Comparison of ENCODE assay signal across 2 cellular contexts in the genomic region with DNA sequence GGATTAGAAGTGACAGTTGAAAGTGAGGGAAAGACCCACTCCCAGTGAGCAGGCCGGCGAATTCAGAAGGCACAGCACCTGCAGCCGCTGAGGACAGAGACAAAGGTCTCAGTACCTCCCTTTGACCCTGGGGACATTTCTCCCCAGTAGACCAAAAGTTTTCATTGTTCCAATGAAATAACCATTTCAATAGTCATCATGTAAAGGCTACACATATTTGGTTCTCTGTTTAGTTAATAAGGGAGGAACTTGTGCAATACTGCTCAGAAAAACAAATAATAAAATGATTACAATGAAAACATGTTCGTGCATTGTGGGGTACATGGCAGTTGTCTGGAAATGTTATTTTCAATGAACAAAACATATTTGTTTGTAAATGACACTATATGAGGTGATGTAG.
TF ChIP-seq lines count a peak whose summit lies in the region.

No MANE protein-coding gene starts in this region.

TF ChIP-seq in GM23338, 12 proteins besides CTCF, POLR2A, EP300 and RAD21 (continues in another document):
- TF ChIP-seq EZH2phosphoT487 (IDR thresholded peaks at IDR 0.05; ENCODE audit: unreplicated experiment) (no peak), EZH2 (IDR thresholded peaks at IDR 0.05; ENCODE audit: low read depth, unreplicated experiment) (no peak), ZNF114 (CRISPR knock-in tag; IDR thresholded peaks at IDR 0.05) (no peak), ZNF331 (CRISPR knock-in tag; IDR thresholded peaks at IDR 0.05; ENCODE audit: low read depth) (no peak), NANOG (IDR thresholded peaks at IDR 0.05; ENCODE audit: borderline replicate concordance) (no peak), STAT1 (IDR thresholded peaks at IDR 0.05; ENCODE audit: unreplicated experiment) (no peak), POLR2AphosphoS5 (IDR thresholded peaks at IDR 0.05; ENCODE audit: low read depth) (no peak), CREB1 (CRISPR knock-in tag; IDR thresholded peaks at IDR 0.05; ENCODE audit: low read depth) (no peak)
- TF ChIP-seq, protein P1, sequence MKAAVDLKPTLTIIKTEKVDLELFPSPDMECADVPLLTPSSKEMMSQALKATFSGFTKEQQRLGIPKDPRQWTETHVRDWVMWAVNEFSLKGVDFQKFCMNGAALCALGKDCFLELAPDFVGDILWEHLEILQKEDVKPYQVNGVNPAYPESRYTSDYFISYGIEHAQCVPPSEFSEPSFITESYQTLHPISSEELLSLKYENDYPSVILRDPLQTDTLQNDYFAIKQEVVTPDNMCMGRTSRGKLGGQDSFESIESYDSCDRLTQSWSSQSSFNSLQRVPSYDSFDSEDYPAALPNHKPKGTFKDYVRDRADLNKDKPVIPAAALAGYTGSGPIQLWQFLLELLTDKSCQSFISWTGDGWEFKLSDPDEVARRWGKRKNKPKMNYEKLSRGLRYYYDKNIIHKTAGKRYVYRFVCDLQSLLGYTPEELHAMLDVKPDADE (IDR thresholded peaks at IDR 0.05) = no peak
- TF ChIP-seq, protein P2, sequence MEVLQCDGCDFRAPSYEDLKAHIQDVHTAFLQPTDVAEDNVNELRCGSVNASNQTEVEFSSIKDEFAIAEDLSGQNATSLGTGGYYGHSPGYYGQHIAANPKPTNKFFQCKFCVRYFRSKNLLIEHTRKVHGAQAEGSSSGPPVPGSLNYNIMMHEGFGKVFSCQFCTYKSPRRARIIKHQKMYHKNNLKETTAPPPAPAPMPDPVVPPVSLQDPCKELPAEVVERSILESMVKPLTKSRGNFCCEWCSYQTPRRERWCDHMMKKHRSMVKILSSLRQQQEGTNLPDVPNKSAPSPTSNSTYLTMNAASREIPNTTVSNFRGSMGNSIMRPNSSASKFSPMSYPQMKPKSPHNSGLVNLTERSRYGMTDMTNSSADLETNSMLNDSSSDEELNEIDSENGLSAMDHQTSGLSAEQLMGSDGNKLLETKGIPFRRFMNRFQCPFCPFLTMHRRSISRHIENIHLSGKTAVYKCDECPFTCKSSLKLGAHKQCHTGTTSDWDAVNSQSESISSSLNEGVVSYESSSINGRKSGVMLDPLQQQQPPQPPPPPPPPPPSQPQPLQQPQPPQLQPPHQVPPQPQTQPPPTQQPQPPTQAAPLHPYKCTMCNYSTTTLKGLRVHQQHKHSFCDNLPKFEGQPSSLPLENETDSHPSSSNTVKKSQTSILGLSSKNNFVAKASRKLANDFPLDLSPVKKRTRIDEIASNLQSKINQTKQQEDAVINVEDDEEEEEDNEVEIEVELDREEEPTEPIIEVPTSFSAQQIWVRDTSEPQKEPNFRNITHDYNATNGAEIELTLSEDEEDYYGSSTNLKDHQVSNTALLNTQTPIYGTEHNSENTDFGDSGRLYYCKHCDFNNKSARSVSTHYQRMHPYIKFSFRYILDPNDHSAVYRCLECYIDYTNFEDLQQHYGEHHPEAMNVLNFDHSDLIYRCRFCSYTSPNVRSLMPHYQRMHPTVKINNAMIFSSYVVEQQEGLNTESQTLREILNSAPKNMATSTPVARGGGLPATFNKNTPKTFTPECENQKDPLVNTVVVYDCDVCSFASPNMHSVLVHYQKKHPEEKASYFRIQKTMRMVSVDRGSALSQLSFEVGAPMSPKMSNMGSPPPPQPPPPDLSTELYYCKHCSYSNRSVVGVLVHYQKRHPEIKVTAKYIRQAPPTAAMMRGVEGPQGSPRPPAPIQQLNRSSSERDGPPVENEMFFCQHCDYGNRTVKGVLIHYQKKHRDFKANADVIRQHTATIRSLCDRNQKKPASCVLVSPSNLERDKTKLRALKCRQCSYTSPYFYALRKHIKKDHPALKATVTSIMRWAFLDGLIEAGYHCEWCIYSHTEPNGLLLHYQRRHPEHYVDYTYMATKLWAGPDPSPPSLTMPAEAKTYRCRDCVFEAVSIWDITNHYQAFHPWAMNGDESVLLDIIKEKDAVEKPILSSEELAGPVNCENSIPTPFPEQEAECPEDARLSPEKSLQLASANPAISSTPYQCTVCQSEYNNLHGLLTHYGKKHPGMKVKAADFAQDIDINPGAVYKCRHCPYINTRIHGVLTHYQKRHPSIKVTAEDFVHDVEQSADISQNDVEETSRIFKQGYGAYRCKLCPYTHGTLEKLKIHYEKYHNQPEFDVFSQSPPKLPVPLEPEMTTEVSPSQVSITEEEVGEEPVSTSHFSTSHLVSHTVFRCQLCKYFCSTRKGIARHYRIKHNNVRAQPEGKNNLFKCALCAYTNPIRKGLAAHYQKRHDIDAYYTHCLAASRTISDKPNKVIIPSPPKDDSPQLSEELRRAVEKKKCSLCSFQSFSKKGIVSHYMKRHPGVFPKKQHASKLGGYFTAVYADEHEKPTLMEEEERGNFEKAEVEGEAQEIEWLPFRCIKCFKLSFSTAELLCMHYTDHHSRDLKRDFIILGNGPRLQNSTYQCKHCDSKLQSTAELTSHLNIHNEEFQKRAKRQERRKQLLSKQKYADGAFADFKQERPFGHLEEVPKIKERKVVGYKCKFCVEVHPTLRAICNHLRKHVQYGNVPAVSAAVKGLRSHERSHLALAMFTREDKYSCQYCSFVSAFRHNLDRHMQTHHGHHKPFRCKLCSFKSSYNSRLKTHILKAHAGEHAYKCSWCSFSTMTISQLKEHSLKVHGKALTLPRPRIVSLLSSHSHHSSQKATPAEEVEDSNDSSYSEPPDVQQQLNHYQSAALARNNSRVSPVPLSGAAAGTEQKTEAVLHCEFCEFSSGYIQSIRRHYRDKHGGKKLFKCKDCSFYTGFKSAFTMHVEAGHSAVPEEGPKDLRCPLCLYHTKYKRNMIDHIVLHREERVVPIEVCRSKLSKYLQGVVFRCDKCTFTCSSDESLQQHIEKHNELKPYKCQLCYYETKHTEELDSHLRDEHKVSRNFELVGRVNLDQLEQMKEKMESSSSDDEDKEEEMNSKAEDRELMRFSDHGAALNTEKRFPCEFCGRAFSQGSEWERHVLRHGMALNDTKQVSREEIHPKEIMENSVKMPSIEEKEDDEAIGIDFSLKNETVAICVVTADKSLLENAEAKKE (CRISPR knock-in tag; IDR thresholded peaks at IDR 0.05) = no peak

TF ChIP-seq in liver, 16 proteins besides CTCF, POLR2A, EP300 and RAD21:
- TF ChIP-seq JUND (IDR thresholded peaks at IDR 0.05) = no peak
- TF ChIP-seq RXRA (IDR thresholded peaks at IDR 0.05) = peak in 1 of 2 donors; percentile 14
- TF ChIP-seq HNF4A (conservative IDR thresholded peaks at IDR 0.05) = peak; percentile 55 to 62
